Comparison of ENCODE assay signal across 14 cellular contexts in genomic region chr1:11960710-11961109, GRCh38. TPM values are rescaled to one million over a fixed set of nuclear protein-coding genes. Genes with fewer than 3 reads are reported as not detected.
DNase-seq lines count a peak whose midpoint lies in the region; ATAC-seq and TF ChIP-seq lines count a peak whose summit lies in the region.
"Had no signal": no experiment of that assay in that cellular context is flagged by ENCODE, and none has a peak within 500 bp of the region (broad histone marks: within the 10 kb centered on the region; RNA-seq: fewer than 3 reads in every experiment).

No MANE protein-coding gene starts in this region.

- POLR2A ChIA-PET in CD4-positive, alpha-beta T cell (lab: Charles Lee): interaction anchor here (0.7 to 0.8 kb wide), 2 partner anchors 12 to 16 kb away, joined by 3 read pairs; no protein-coding TSS in a partner anchor
- POLR2A ChIA-PET in activated CD4-positive, alpha-beta memory T cell treated with anti-CD3 and anti-CD28 coated beads, Interleukin-2, amount 10 ng/mL, durations not matched to agents 7 days and 5 days (lab: Charles Lee): interaction anchor here (1.0 to 3.6 kb wide), 2 partner anchors 12 to 52 kb away, joined by 4 to 24 read pairs; no protein-coding TSS in a partner anchor

- CTCF ChIA-PET in CD4-positive, alpha-beta T cell (lab: Charles Lee): no interaction called here
- CTCF ChIA-PET in activated CD4-positive, alpha-beta memory T cell treated with anti-CD3 and anti-CD28 coated beads, Interleukin-2, amount 10 ng/mL, durations not matched to agents 7 days and 5 days (lab: Charles Lee): no interaction called here

- peaks cover 29 to 35% of the 10 kb centered on the region in 2 experiments for H3K4me1 ChIP-seq in neutrophil (ENCODE audit: control insufficient read depth in 1 of 2, insufficient read depth in 1 of 2, low read depth in 1 of 2, low read length in 1 of 2)
- H3K4me1 ChIP-seq: BLaER1 had no signal

- no peak for ATAC-seq in CD4-positive, alpha-beta T cell (ENCODE audit: poor library complexity)

- TF ChIP-seq CTCF in neutrophil (IDR thresholded peaks at IDR 0.05): no peak
- no peak for TF ChIP-seq CTCF in CD4-positive, alpha-beta T cell (IDR thresholded peaks at IDR 0.05)

- H3K27ac ChIP-seq in neutrophil: peak overlapping the region; percentile 91
- no peak overlapping the region for H3K27ac ChIP-seq in CD4-positive, alpha-beta T cell (ENCODE audit: low read depth, low read length)
- H3K27ac ChIP-seq: BLaER1 had no signal

- no peaks in the 10 kb centered on the region for H3K9me3 Mint-ChIP-seq in CD4-positive, alpha-beta T cell
- no peaks in the 10 kb centered on the region for H3K9me3 Mint-ChIP-seq in activated CD4-positive, alpha-beta memory T cell treated with anti-CD3 and anti-CD28 coated beads, Interleukin-2, amount 10 ng/mL, durations not matched to agents 7 days and 5 days
- H3K9me3 Mint-ChIP-seq: activated naive CD4-positive, alpha-beta T cell treated with anti-CD3 and anti-CD28 coated beads, Interleukin-2, amount 10 ng/mL, durations not matched to agents 7 days and 5 days had no signal

- no peaks in the 10 kb centered on the region for H3K4me1 Mint-ChIP-seq in CD4-positive, alpha-beta T cell (ENCODE audit: low read depth)
- no peaks in the 10 kb centered on the region for H3K4me1 Mint-ChIP-seq in activated CD4-positive, alpha-beta memory T cell treated with anti-CD3 and anti-CD28 coated beads, Interleukin-2, amount 10 ng/mL, durations not matched to agents 7 days and 5 days
- H3K4me1 Mint-ChIP-seq: activated naive CD4-positive, alpha-beta T cell treated with anti-CD3 and anti-CD28 coated beads, Interleukin-2, amount 10 ng/mL, durations not matched to agents 7 days and 5 days had no signal

- no peaks in the 10 kb centered on the region for H3K9me3 ChIP-seq in neutrophil
- H3K9me3 ChIP-seq in CD4-positive, alpha-beta T cell (ENCODE audit: control insufficient read depth, low read length): no peaks in the 10 kb centered on the region
- H3K9me3 ChIP-seq: BLaER1 had no signal

- peaks cover 60% of the 10 kb centered on the region for H3K36me3 ChIP-seq in neutrophil

- H3K27me3 Mint-ChIP-seq in CD4-positive, alpha-beta T cell: no peaks in the 10 kb centered on the region
- H3K27me3 Mint-ChIP-seq in activated CD4-positive, alpha-beta memory T cell treated with anti-CD3 and anti-CD28 coated beads, Interleukin-2, amount 10 ng/mL, durations not matched to agents 7 days and 5 days: no peaks in the 10 kb centered on the region
- H3K27me3 Mint-ChIP-seq: activated naive CD4-positive, alpha-beta T cell treated with anti-CD3 and anti-CD28 coated beads, Interleukin-2, amount 10 ng/mL, durations not matched to agents 7 days and 5 days had no signal

- DNase-seq in D341Med (ENCODE audit: low spot score) (peak; percentile 18), NOMO-1 treated with dmso at 0.1 percent for 144 hours (lab: John Stamatoyannopoulos, UW; ENCODE audit: unreplicated experiment) (peak; percentile 70), globus pallidus (ENCODE audit: low spot score) (peak; percentile 51), NCI-H1417 (lab: John Stamatoyannopoulos, UW) (no peak)
- DNase-seq in stimulated activated CD4-positive, alpha-beta T cell treated with anti-CD3 and anti-CD28 coated beads, Interleukin-4, amount 100 ng/mL, for 1 hour: no peak
- DNase-seq in CD4-positive, alpha-beta T cell: no peak
- no peak for DNase-seq in activated CD4-positive, alpha-beta memory T cell treated with anti-CD3 and anti-CD28 coated beads, Interleukin-2, amount 10 ng/mL, durations not matched to agents 7 days and 5 days
- DNase-seq: activated naive CD4-positive, alpha-beta T cell treated with anti-CD3 and anti-CD28 coated beads, Interleukin-2, amount 10 ng/mL, durations not matched to agents 7 days and 5 days; central memory CD4-positive, alpha-beta T cell; NCI-H345; stimulated activated CD4-positive, alpha-beta T cell treated with anti-CD3 and anti-CD28 coated beads, Interleukin-4, amount 100 ng/mL, for 24 hours; stimulated activated naive CD4-positive, alpha-beta T cell had no signal

- no peak overlapping the region for H3K4me3 Mint-ChIP-seq in CD4-positive, alpha-beta T cell
- no peak overlapping the region for H3K4me3 Mint-ChIP-seq in activated CD4-positive, alpha-beta memory T cell treated with anti-CD3 and anti-CD28 coated beads, Interleukin-2, amount 10 ng/mL, durations not matched to agents 7 days and 5 days
- H3K4me3 Mint-ChIP-seq: activated naive CD4-positive, alpha-beta T cell treated with anti-CD3 and anti-CD28 coated beads, Interleukin-2, amount 10 ng/mL, durations not matched to agents 7 days and 5 days had no signal

- no peaks in the 10 kb centered on the region for H3K27me3 ChIP-seq in neutrophil
- H3K27me3 ChIP-seq in CD4-positive, alpha-beta T cell (ENCODE audit: control insufficient read depth, insufficient read depth, low read length): no peaks in the 10 kb centered on the region
- H3K27me3 ChIP-seq: BLaER1 had no signal

- H3K4me3 ChIP-seq in neutrophil (ENCODE audit: low read depth in 1 of 2, low read length in 1 of 2): peak overlapping the region; percentile 25 to 53
- H3K4me3 ChIP-seq: BLaER1 had no signal

- no peak overlapping the region for H3K27ac Mint-ChIP-seq in CD4-positive, alpha-beta T cell
- H3K27ac Mint-ChIP-seq in activated CD4-positive, alpha-beta memory T cell treated with anti-CD3 and anti-CD28 coated beads, Interleukin-2, amount 10 ng/mL, durations not matched to agents 7 days and 5 days: no peak overlapping the region

- intact Hi-C loops in CD4-positive, alpha-beta T cell (cut with DNase I, micrococcal nuclease): no loop called here

- no peaks in the 10 kb centered on the region for H3K36me3 Mint-ChIP-seq in CD4-positive, alpha-beta T cell (ENCODE audit: low read depth)
- no peaks in the 10 kb centered on the region for H3K36me3 Mint-ChIP-seq in activated CD4-positive, alpha-beta memory T cell treated with anti-CD3 and anti-CD28 coated beads, Interleukin-2, amount 10 ng/mL, durations not matched to agents 7 days and 5 days (ENCODE audit: low read depth)
- H3K36me3 Mint-ChIP-seq: activated naive CD4-positive, alpha-beta T cell treated with anti-CD3 and anti-CD28 coated beads, Interleukin-2, amount 10 ng/mL, durations not matched to agents 7 days and 5 days had no signal

RNA-seq across cellular contexts. Expression of gene MFN2, which starts 19.5 kb away (rescaled TPM):
- total RNA-seq in CD4-positive, alpha-beta T cell: 10 to 100 TPM; 33.0 to 38.1 TPM
- total RNA-seq in activated CD4-positive, alpha-beta memory T cell treated with anti-CD3 and anti-CD28 coated beads, Interleukin-2, amount 10 ng/mL, durations not matched to agents 7 days and 5 days: 10 to 100 TPM; 51.4 to 52.1 TPM

RNA-seq across cellular contexts. Expression of gene PLOD1, which starts 26.2 kb away (rescaled TPM):
- 1 to 10 TPM; 1.6 to 1.8 TPM for total RNA-seq in CD4-positive, alpha-beta T cell
- total RNA-seq in activated CD4-positive, alpha-beta memory T cell treated with anti-CD3 and anti-CD28 coated beads, Interleukin-2, amount 10 ng/mL, durations not matched to agents 7 days and 5 days: 10 to 100 TPM; 15.7 to 16.5 TPM

RNA-seq across cellular contexts. Expression of gene KIAA2013, which starts 34.5 kb away (rescaled TPM):
- 1 to 10 TPM; 7.6 to 8.3 TPM for total RNA-seq in CD4-positive, alpha-beta T cell
- total RNA-seq in activated CD4-positive, alpha-beta memory T cell treated with anti-CD3 and anti-CD28 coated beads, Interleukin-2, amount 10 ng/mL, durations not matched to agents 7 days and 5 days: 10 to 100 TPM; 41.5 to 41.9 TPM

RNA-seq across cellular contexts. Expression of gene MIIP, which starts 58.6 kb away (rescaled TPM):
- 10 to 100 TPM; 21.8 to 23.1 TPM for total RNA-seq in CD4-positive, alpha-beta T cell
- total RNA-seq in activated CD4-positive, alpha-beta memory T cell treated with anti-CD3 and anti-CD28 coated beads, Interleukin-2, amount 10 ng/mL, durations not matched to agents 7 days and 5 days: 10 to 100 TPM; 98.3 to 98.6 TPM

Comparison
In these comparisons a context has a peak if more than half of its experiments do, and no peak if none do; other contexts are left out.
1. DNase-seq: peak in D341Med (single experiment), NOMO-1 treated with dmso at 0.1 percent for 144 hours (single experiment) and globus pallidus (single experiment); none in stimulated activated CD4-positive, alpha-beta T cell treated with anti-CD3 and anti-CD28 coated beads, Interleukin-4, amount 100 ng/mL, for 1 hour (single experiment), CD4-positive, alpha-beta T cell (0 of 10), NCI-H1417 (0 of 3) and activated CD4-positive, alpha-beta memory T cell treated with anti-CD3 and anti-CD28 coated beads, Interleukin-2, amount 10 ng/mL, durations not matched to agents 7 days and 5 days (single experiment).
2. RNA of gene PLOD1, which starts 26.2 kb away (total RNA-seq): 15.7 to 16.5 TPM in activated CD4-positive, alpha-beta memory T cell treated with anti-CD3 and anti-CD28 coated beads, Interleukin-2, amount 10 ng/mL, durations not matched to agents 7 days and 5 days; 1.6 to 1.8 TPM in CD4-positive, alpha-beta T cell; every median in the first group is over 4 times any median in the second.
3. RNA of gene KIAA2013, which starts 34.5 kb away (total RNA-seq): 41.5 to 41.9 TPM in activated CD4-positive, alpha-beta memory T cell treated with anti-CD3 and anti-CD28 coated beads, Interleukin-2, amount 10 ng/mL, durations not matched to agents 7 days and 5 days; 7.6 to 8.3 TPM in CD4-positive, alpha-beta T cell; every median in the first group is over 4 times any median in the second.